Comparison of ENCODE assay signal across 1 cellular context in genomic region chr10:70579234-70580002, GRCh38.
TF ChIP-seq lines count a peak whose summit lies in the region.

No MANE protein-coding gene starts in this region.

TF ChIP-seq in GM23338, 12 proteins besides CTCF, POLR2A, EP300 and RAD21 (continued from another document):
- TF ChIP-seq ZNF462 (CRISPR knock-in tag; IDR thresholded peaks at IDR 0.05) (no peak), NANOG (IDR thresholded peaks at IDR 0.05; ENCODE audit: borderline replicate concordance) (no peak), REST (IDR thresholded peaks at IDR 0.05; ENCODE audit: unreplicated experiment) (no peak), EZH2 (IDR thresholded peaks at IDR 0.05; ENCODE audit: low read depth, unreplicated experiment) (no peak), ZNF331 (CRISPR knock-in tag; IDR thresholded peaks at IDR 0.05; ENCODE audit: low read depth) (no peak), EZH2phosphoT487 (IDR thresholded peaks at IDR 0.05; ENCODE audit: unreplicated experiment) (no peak), STAT1 (IDR thresholded peaks at IDR 0.05; ENCODE audit: unreplicated experiment) (no peak), JUNB (IDR thresholded peaks at IDR 0.05; ENCODE audit: unreplicated experiment) (no peak)
- TF ChIP-seq, protein P1, sequence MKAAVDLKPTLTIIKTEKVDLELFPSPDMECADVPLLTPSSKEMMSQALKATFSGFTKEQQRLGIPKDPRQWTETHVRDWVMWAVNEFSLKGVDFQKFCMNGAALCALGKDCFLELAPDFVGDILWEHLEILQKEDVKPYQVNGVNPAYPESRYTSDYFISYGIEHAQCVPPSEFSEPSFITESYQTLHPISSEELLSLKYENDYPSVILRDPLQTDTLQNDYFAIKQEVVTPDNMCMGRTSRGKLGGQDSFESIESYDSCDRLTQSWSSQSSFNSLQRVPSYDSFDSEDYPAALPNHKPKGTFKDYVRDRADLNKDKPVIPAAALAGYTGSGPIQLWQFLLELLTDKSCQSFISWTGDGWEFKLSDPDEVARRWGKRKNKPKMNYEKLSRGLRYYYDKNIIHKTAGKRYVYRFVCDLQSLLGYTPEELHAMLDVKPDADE (IDR thresholded peaks at IDR 0.05): no peak
TF ChIP-seq in GM23338: peak in this region for 0.
